Comparison of ENCODE assay signal across 26 cellular contexts in genomic region chr17:15442316-15443185, GRCh38. TPM values are rescaled to one million over a fixed set of nuclear protein-coding genes. Genes with fewer than 3 reads are reported as not detected.
DNase-seq lines count a peak whose midpoint lies in the region; ATAC-seq and TF ChIP-seq lines count a peak whose summit lies in the region.
"Had no signal": no experiment of that assay in that cellular context is flagged by ENCODE, and none has a peak within 500 bp of the region (broad histone marks: within the 10 kb centered on the region; RNA-seq: fewer than 3 reads in every experiment).

No MANE protein-coding gene starts in this region.

- H3K4me3 ChIP-seq in heart right ventricle: no peak overlapping the region

- H3K9me3 Mint-ChIP-seq in nephron progenitor cell: no peaks in the 10 kb centered on the region
- H3K9me3 Mint-ChIP-seq: CD14-positive monocyte had no signal

- ATAC-seq in heart right ventricle: no peak
- ATAC-seq: foreskin keratinocyte, HCT116, left lobe of liver had no signal

- H3K27ac Mint-ChIP-seq in nephron progenitor cell: peak overlapping the region; percentile 82
- H3K27ac Mint-ChIP-seq: activated T-cell treated with anti-CD3 and anti-CD28 coated beads, Interleukin-2, amount 50 U/mL, for 24 hours had no signal

- no peaks in the 10 kb centered on the region for H3K27me3 ChIP-seq in heart right ventricle
- H3K27me3 ChIP-seq: brain microvascular endothelial cell, foreskin keratinocyte had no signal

- no peak overlapping the region for H3K4me3 Mint-ChIP-seq in nephron progenitor cell
- H3K4me3 Mint-ChIP-seq: activated T-cell treated with anti-CD3 and anti-CD28 coated beads, Interleukin-2, amount 50 U/mL, for 24 hours; CD14-positive monocyte; naive B cell had no signal

- H3K4me1 Mint-ChIP-seq in nephron progenitor cell: peaks cover 40% of the 10 kb centered on the region
- H3K4me1 Mint-ChIP-seq: naive B cell had no signal

- peaks cover 48% of the 10 kb centered on the region for H3K36me3 Mint-ChIP-seq in nephron progenitor cell (ENCODE audit: low read depth)

- peak overlapping the region; percentile 85 for H3K27ac ChIP-seq in temporal lobe (ENCODE audit: low read depth, low read length)
- no peak overlapping the region for H3K27ac ChIP-seq in heart right ventricle
- H3K27ac ChIP-seq: brain microvascular endothelial cell, foreskin keratinocyte, VCaP had no signal

- H3K27me3 Mint-ChIP-seq in nephron progenitor cell (ENCODE audit: low read depth, poor library complexity): no peaks in the 10 kb centered on the region
- H3K27me3 Mint-ChIP-seq: activated T-cell treated with anti-CD3 and anti-CD28 coated beads, Interleukin-2, amount 50 U/mL, for 24 hours; naive B cell had no signal

- TF ChIP-seq CTCF in nephron progenitor cell (IDR thresholded peaks at IDR 0.05): no peak
- no peak for TF ChIP-seq CTCF in heart right ventricle (IDR thresholded peaks at IDR 0.05)

- intact Hi-C loops in heart right ventricle (cut with DNase I): no loop called here

- 96 to 98% methylated on average over 13 of the region's 13 CpGs for WGBS in heart right ventricle, 2 donors

- DNase-seq in amygdala (lab: John Stamatoyannopoulos, UW) (peak in 30 of 56 donors; percentile 8 to 78 (median 40)), fibroblast of gingiva (ENCODE audit: low read depth) (peak; percentile 49), nephron progenitor cell (no peak), heart right ventricle (no peak), dermis blood vessel endothelial cell (no peak), mesenteric fat pad (ENCODE audit: low spot score) (no peak)
- DNase-seq: activated CD4-positive, alpha-beta T cell treated with anti-CD3 and anti-CD28 coated beads for 4 hours; activated gamma-delta T cell treated with Interleukin-2 at 50 U/mL for 16 hours; activated T-cell treated with anti-CD3 and anti-CD28 coated beads, Interleukin-2, amount 50 U/mL, for 24 hours; brain microvascular endothelial cell; DND-41; effector CD8-positive, alpha-beta T cell; erythroblast; foreskin keratinocyte; mesenchymal stem cell; naive B cell; NCI-H146; NCI-H2107; NCI-H510A; occipital lobe; stimulated activated CD4-positive, alpha-beta T cell treated with anti-CD3 and anti-CD28 coated beads, Interleukin-2, amount 100 ng/mL, for 24 hours had no signal

- no peaks in the 10 kb centered on the region for H3K9me3 ChIP-seq in heart right ventricle

- H3K4me1 ChIP-seq in heart right ventricle: peaks cover 0 to 34% (median 21%) of the 10 kb centered on the region in 9 donors
- H3K4me1 ChIP-seq: foreskin keratinocyte had no signal

- H3K36me3 ChIP-seq in heart right ventricle: peaks cover 0 to 3% (median 0%) of the 10 kb centered on the region in 9 donors
- H3K36me3 ChIP-seq: brain microvascular endothelial cell had no signal

RNA-seq across cellular contexts. Expression of gene CDRT4, which starts 24.9 kb away (rescaled TPM):
- total RNA-seq in temporal lobe (7.1 TPM), heart right ventricle (1 to 10 TPM in 4 of 10 donors, under 1 TPM in 4, not detected in 2; 0.53 to 4.1 (median 0.92) TPM), dermis blood vessel endothelial cell (0.93 and 1.9 TPM in 2 replicates), mesenteric fat pad (2.8 TPM)
- 1 to 10 TPM in 1 of 2 donors, under 1 TPM in 1; 0.45 to 4.2 TPM for polyA plus RNA-seq in heart right ventricle

Comparison
In these comparisons a context has a peak if more than half of its experiments do, and no peak if none do; other contexts are left out.
1. DNase-seq: peak in amygdala (30 of 56) and fibroblast of gingiva (single experiment); none in nephron progenitor cell (single experiment), heart right ventricle (0 of 2), dermis blood vessel endothelial cell (single experiment) and mesenteric fat pad (single experiment).